ENCODE assay signal across 1 cellular context in genomic region chr18:70499218-70499691, GRCh38.
TF ChIP-seq lines count a peak whose summit lies in the region.

No MANE protein-coding gene starts in this region.

TF ChIP-seq in HepG2, 621 proteins besides CTCF, POLR2A, EP300 and RAD21 (continued from another document):
- TF ChIP-seq ZFAT (CRISPR knock-in tag; conservative IDR thresholded peaks at IDR 0.05) = no peak
- no peak for TF ChIP-seq IRX3 (CRISPR knock-in tag; IDR thresholded peaks at IDR 0.05; ENCODE audit: borderline replicate concordance, low read depth)
- no peak for TF ChIP-seq NAIF1 (CRISPR knock-in tag; IDR thresholded peaks at IDR 0.05; ENCODE audit: borderline replicate concordance)
- no peak for TF ChIP-seq SMARCE1 (IDR thresholded peaks at IDR 0.05; ENCODE audit: borderline replicate concordance)
- TF ChIP-seq ZKSCAN8 (CRISPR knock-in tag; IDR thresholded peaks at IDR 0.05; ENCODE audit: borderline replicate concordance) = no peak
- TF ChIP-seq ZNF839 (CRISPR knock-in tag; IDR thresholded peaks at IDR 0.05; ENCODE audit: borderline replicate concordance) = no peak
- no peak for TF ChIP-seq RBM39 (IDR thresholded peaks at IDR 0.05; ENCODE audit: low read depth, low read length, poor library complexity, severe bottlenecking)
- TF ChIP-seq NFRKB (IDR thresholded peaks at IDR 0.05) = no peak
- TF ChIP-seq NKX3-1 (CRISPR knock-in tag; IDR thresholded peaks at IDR 0.05) = no peak
- TF ChIP-seq ZNF749 (CRISPR knock-in tag; IDR thresholded peaks at IDR 0.05; ENCODE audit: borderline replicate concordance) = no peak
- TF ChIP-seq, protein P1, sequence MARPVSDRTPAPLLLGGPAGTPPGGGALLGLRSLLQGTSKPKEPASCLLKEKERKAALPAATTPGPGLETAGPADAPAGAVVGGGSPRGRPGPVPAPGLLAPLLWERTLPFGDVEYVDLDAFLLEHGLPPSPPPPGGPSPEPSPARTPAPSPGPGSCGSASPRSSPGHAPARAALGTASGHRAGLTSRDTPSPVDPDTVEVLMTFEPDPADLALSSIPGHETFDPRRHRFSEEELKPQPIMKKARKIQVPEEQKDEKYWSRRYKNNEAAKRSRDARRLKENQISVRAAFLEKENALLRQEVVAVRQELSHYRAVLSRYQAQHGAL (CRISPR knock-in tag; IDR thresholded peaks at IDR 0.05; ENCODE audit: not compliant biosample characterization) = no peak
- TF ChIP-seq, protein P2, sequence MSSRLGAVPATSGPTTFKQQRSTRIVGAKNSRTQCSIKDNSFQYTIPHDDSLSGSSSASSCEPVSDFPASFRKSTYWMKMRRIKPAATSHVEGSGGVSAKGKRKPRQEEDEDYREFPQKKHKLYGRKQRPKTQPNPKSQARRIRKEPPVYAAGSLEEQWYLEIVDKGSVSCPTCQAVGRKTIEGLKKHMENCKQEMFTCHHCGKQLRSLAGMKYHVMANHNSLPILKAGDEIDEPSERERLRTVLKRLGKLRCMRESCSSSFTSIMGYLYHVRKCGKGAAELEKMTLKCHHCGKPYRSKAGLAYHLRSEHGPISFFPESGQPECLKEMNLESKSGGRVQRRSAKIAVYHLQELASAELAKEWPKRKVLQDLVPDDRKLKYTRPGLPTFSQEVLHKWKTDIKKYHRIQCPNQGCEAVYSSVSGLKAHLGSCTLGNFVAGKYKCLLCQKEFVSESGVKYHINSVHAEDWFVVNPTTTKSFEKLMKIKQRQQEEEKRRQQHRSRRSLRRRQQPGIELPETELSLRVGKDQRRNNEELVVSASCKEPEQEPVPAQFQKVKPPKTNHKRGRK (CRISPR knock-in tag; IDR thresholded peaks at IDR 0.05) = no peak
- no peak for TF ChIP-seq RBAK (CRISPR knock-in tag; IDR thresholded peaks at IDR 0.05)
- TF ChIP-seq, protein P3, sequence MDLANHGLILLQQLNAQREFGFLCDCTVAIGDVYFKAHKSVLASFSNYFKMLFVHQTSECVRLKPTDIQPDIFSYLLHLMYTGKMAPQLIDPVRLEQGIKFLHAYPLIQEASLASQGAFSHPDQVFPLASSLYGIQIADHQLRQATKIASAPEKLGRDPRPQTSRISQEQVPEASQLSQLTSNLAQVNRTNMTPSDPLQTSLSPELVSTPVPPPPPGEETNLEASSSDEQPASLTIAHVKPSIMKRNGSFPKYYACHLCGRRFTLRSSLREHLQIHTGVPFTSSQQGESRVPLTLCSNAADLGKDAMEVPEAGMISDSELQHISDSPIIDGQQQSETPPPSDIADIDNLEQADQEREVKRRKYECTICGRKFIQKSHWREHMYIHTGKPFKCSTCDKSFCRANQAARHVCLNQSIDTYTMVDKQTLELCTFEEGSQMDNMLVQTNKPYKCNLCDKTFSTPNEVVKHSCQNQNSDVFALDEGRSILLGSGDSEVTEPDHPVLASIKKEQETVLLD (CRISPR knock-in tag; IDR thresholded peaks at IDR 0.05; ENCODE audit: low read depth) = no peak
- no peak for TF ChIP-seq KLF13 (CRISPR knock-in tag; IDR thresholded peaks at IDR 0.05)
- no peak for TF ChIP-seq SAP130 (CRISPR knock-in tag; IDR thresholded peaks at IDR 0.05; ENCODE audit: low read depth)
